Comparison of ENCODE assay signal across 18 cellular contexts in genomic region chr5:142275496-142275895, GRCh38. TPM values are rescaled to one million over a fixed set of nuclear protein-coding genes. Genes with fewer than 3 reads are reported as not detected.
A peak's percentile ranks its signal among the peaks of the same experiment; 100 is the strongest.
DNase-seq lines count a peak whose midpoint lies in the region; ATAC-seq and TF ChIP-seq lines count a peak whose summit lies in the region.
"Had no signal": no experiment of that assay in that cellular context is flagged by ENCODE, and none has a peak within 500 bp of the region (broad histone marks: within the 10 kb centered on the region; RNA-seq: fewer than 3 reads in every experiment).

No MANE protein-coding gene starts in this region.

- CTCF ChIA-PET in HCT116 (lab: Charles Lee) (no interaction called here), PC-3 (lab: Charles Lee) (no interaction called here)

- BruUV-seq in HCT116 (replicated peaks; lab: Mats Ljungman, UMichigan) (no TSS peak), PC-3 (replicated peaks; lab: Mats Ljungman, UMichigan) (no TSS peak)

- POLR2A ChIA-PET in HCT116 (lab: Charles Lee) (no interaction called here), PC-3 (lab: Charles Lee; ENCODE audit: unreplicated experiment) (no interaction called here)

- peak overlapping the region in 1 of 2 experiments; percentile 25; a peak in 1 of 4 replicates for H3K4me3 ChIP-seq in HCT116 (replicated peaks in 1 of 2; ENCODE audit: low read depth in 1 of 2, low read length in 2 of 2)
- H3K4me3 ChIP-seq in PC-3 (ENCODE audit: low read length) = no peak overlapping the region
- no peak overlapping the region for H3K4me3 ChIP-seq in right atrium auricular region

- H2AFZ ChIP-seq in HCT116 (ENCODE audit: low read depth, low read length, poor library complexity, severe bottlenecking) (peak overlapping the region; percentile 54), PC-3 (ENCODE audit: low read length) (no peak overlapping the region)

- no peaks in the 10 kb centered on the region for H3K27me3 ChIP-seq in HCT116 (ENCODE audit: insufficient read depth, low read length)
- no peaks in the 10 kb centered on the region for H3K27me3 ChIP-seq in PC-3 (ENCODE audit: low read length)
- no peaks in the 10 kb centered on the region for H3K27me3 ChIP-seq in foreskin keratinocyte
- H3K27me3 ChIP-seq in right atrium auricular region = no peaks in the 10 kb centered on the region

- H3K36me3 ChIP-seq in HCT116 (ENCODE audit: control insufficient read depth in 1 of 2, insufficient read depth in 2 of 2, low read length in 2 of 2) (no peaks in the 10 kb centered on the region), PC-3 (ENCODE audit: low read depth, low read length) (no peaks in the 10 kb centered on the region), right atrium auricular region (no peaks in the 10 kb centered on the region)

- H3K4me1 ChIP-seq in HCT116 (ENCODE audit: control insufficient read depth in 1 of 2, insufficient read depth in 2 of 2, low read length in 2 of 2) = peaks cover 13 to 25% of the 10 kb centered on the region in 2 experiments
- no peaks in the 10 kb centered on the region for H3K4me1 ChIP-seq in PC-3 (ENCODE audit: insufficient read depth, low read length)
- peaks cover 4% of the 10 kb centered on the region for H3K4me1 ChIP-seq in foreskin keratinocyte
- peaks cover 0 to 12% of the 10 kb centered on the region in 2 donors for H3K4me1 ChIP-seq in right atrium auricular region

- RAD21 ChIA-PET in HCT116 (lab: Charles Lee; ENCODE audit: low non-redundant PET in 1 of 2, low total read pairs in 2 of 2, uncharacterized antibody in 2 of 2, unreplicated experiment in 2 of 2) = interaction anchor here in 1 of 2 experiments (0.5 kb wide), 1 partner anchor 78 kb away, joined by 3 read pairs; no protein-coding TSS in a partner anchor

- H3K79me2 ChIP-seq in HCT116 (ENCODE audit: insufficient read depth, low read length) = no peaks in the 10 kb centered on the region
- no peaks in the 10 kb centered on the region for H3K79me2 ChIP-seq in PC-3 (ENCODE audit: low read length)

- DNase-seq in HCT116 (ENCODE audit: low read depth, low spot score) = peak; percentile 69
- peak; percentile 40 for DNase-seq in PC-3
- DNase-seq in foreskin keratinocyte = peak; percentile 75 to 88
- DNase-seq in myocyte (ENCODE audit: low read depth) = peak; percentile 65
- no peak for DNase-seq in NCI-H146 treated with DMSO at 0.1 percent for 48 hours (lab: John Stamatoyannopoulos, UW; ENCODE audit: unreplicated experiment)
- no peak for DNase-seq in D341Med (ENCODE audit: low spot score)
- DNase-seq in right atrium auricular region (ENCODE audit: low spot score) = no peak
- no peak for DNase-seq in NCI-H774 (lab: John Stamatoyannopoulos, UW)
- DNase-seq: EL, H7, Kasumi-1, NCI-H1417, NCI-H1930, NCI-H82, SHP77 had no signal

- no peak for TF ChIP-seq POLR2A in HCT116 (IDR thresholded peaks at IDR 0.05; ENCODE audit: borderline replicate concordance, extremely low read depth, insufficient read depth, insufficient read length)

- no peaks in the 10 kb centered on the region for H3F3A ChIP-seq in PC-3 (ENCODE audit: low read length, unreplicated experiment)

- H3K27ac ChIP-seq in HCT116 (ENCODE audit: low read depth, low read length) (peak overlapping the region; percentile 11; the same call in 1 of the 2 replicates), PC-3 (ENCODE audit: low read length) (no peak overlapping the region), foreskin keratinocyte (peak overlapping the region; percentile 66), right atrium auricular region (no peak overlapping the region)
- H3K27ac ChIP-seq: C4-2B had no signal

- ATAC-seq in HCT116 (peak; percentile 83), PC-3 (peak; percentile 74), foreskin keratinocyte (peak; percentile 98)
- ATAC-seq: Panc1, SK-N-SH treated with all-trans-retinoic acid at 6 μM for 48 hours had no signal

- H3K9ac ChIP-seq in HCT116 (ENCODE audit: low read length) (no peak overlapping the region), PC-3 (ENCODE audit: low read length) (no peak overlapping the region)

- no peaks in the 10 kb centered on the region for H3K9me3 ChIP-seq in HCT116 (ENCODE audit: control insufficient read depth in 1 of 2, insufficient read depth in 1 of 2, low read depth in 1 of 2, low read length in 2 of 2)
- no peaks in the 10 kb centered on the region for H3K9me3 ChIP-seq in PC-3 (ENCODE audit: low read length)
- no peaks in the 10 kb centered on the region for H3K9me3 ChIP-seq in right atrium auricular region

- TF ChIP-seq RAD21 in HCT116 (IDR thresholded peaks at IDR 0.05; ENCODE audit: low read depth) = no peak

- intact Hi-C loops in HCT116 (cut with micrococcal nuclease) = no loop called here
- intact Hi-C loops in PC-3 (cut with micrococcal nuclease) = no loop called here

- TF ChIP-seq CTCF in HCT116 (IDR thresholded peaks at IDR 0.05 in 2 of 3, conservative IDR thresholded peaks at IDR 0.05 in 1 of 3; ENCODE audit: borderline replicate concordance in 1 of 3, insufficient read depth in 1 of 3, low read depth in 2 of 3, low read length in 2 of 3) (no peak), PC-3 (conservative IDR thresholded peaks at IDR 0.05; ENCODE audit: low read depth, low read length) (no peak), foreskin keratinocyte (conservative IDR thresholded peaks at IDR 0.05) (peak; percentile 19), right atrium auricular region (IDR thresholded peaks at IDR 0.05) (no peak)

- H3K9me2 ChIP-seq in HCT116 (ENCODE audit: insufficient read depth) = no peaks in the 10 kb centered on the region
- no peaks in the 10 kb centered on the region for H3K9me2 ChIP-seq in PC-3 (replicated peaks; ENCODE audit: low read length)

- H3K4me2 ChIP-seq in HCT116 (ENCODE audit: low read length) (peak overlapping the region; percentile 74), PC-3 (ENCODE audit: low read length) (no peak overlapping the region)

- no peaks in the 10 kb centered on the region for H4K20me1 ChIP-seq in HCT116 (ENCODE audit: insufficient read depth)
- H4K20me1 ChIP-seq in PC-3 (ENCODE audit: low read length) = no peaks in the 10 kb centered on the region

TF ChIP-seq in HCT116, 20 proteins besides CTCF, POLR2A, EP300 and RAD21:
- TF ChIP-seq, protein P1, sequence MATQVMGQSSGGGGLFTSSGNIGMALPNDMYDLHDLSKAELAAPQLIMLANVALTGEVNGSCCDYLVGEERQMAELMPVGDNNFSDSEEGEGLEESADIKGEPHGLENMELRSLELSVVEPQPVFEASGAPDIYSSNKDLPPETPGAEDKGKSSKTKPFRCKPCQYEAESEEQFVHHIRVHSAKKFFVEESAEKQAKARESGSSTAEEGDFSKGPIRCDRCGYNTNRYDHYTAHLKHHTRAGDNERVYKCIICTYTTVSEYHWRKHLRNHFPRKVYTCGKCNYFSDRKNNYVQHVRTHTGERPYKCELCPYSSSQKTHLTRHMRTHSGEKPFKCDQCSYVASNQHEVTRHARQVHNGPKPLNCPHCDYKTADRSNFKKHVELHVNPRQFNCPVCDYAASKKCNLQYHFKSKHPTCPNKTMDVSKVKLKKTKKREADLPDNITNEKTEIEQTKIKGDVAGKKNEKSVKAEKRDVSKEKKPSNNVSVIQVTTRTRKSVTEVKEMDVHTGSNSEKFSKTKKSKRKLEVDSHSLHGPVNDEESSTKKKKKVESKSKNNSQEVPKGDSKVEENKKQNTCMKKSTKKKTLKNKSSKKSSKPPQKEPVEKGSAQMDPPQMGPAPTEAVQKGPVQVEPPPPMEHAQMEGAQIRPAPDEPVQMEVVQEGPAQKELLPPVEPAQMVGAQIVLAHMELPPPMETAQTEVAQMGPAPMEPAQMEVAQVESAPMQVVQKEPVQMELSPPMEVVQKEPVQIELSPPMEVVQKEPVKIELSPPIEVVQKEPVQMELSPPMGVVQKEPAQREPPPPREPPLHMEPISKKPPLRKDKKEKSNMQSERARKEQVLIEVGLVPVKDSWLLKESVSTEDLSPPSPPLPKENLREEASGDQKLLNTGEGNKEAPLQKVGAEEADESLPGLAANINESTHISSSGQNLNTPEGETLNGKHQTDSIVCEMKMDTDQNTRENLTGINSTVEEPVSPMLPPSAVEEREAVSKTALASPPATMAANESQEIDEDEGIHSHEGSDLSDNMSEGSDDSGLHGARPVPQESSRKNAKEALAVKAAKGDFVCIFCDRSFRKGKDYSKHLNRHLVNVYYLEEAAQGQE (IDR thresholded peaks at IDR 0.05; ENCODE audit: low read depth) = no peak
- TF ChIP-seq FOSL1 (IDR thresholded peaks at IDR 0.05; ENCODE audit: low read depth) (peak; percentile 57; the same call in 1 of the 2 replicates), CEBPB (IDR thresholded peaks at IDR 0.05; ENCODE audit: low read depth) (no peak), JUND (IDR thresholded peaks at IDR 0.05) (peak; percentile 72), EZH2phosphoT487 (IDR thresholded peaks at IDR 0.05; ENCODE audit: borderline replicate concordance) (no peak), EZH2 (IDR thresholded peaks at IDR 0.05) (no peak), CBX3 (IDR thresholded peaks at IDR 0.05; ENCODE audit: low read depth) (peak; percentile 68; the same call in 1 of the 2 replicates), SP1 (IDR thresholded peaks at IDR 0.05; ENCODE audit: low read depth) (peak; percentile 45; the same call in 1 of the 2 replicates)

RNA-seq across cellular contexts. Expression of gene SPRY4, which starts 49.3 kb away (rescaled TPM):
- total RNA-seq in HCT116 (2021; ENCODE audit: unreplicated experiment) (112 TPM), PC-3 (2014; rRNA removed) (32.1 and 38.4 TPM in 2 replicates), foreskin keratinocyte (25.6 and 31.6 TPM in 2 replicates), myocyte (11.6 and 13.1 TPM in 2 replicates), right atrium auricular region (10 to 100 TPM; 19.9 to 33.7 TPM)
- 67.3 and 75.5 TPM in 2 replicates for polyA plus RNA-seq in HCT116 (2012)
- polyA plus RNA-seq in foreskin keratinocyte = 8.3 and 8.9 TPM in 2 replicates
- 5.3 TPM for polyA plus RNA-seq in myocyte (2012)

Comparison
In these comparisons a context has a peak if more than half of its experiments do, and no peak if none do; other contexts are left out.
1. DNase-seq: peak in HCT116 (single experiment), PC-3 (single experiment), foreskin keratinocyte (2 of 2) and myocyte (single experiment); none in NCI-H146 treated with DMSO at 0.1 percent for 48 hours (single experiment), D341Med (single experiment), right atrium auricular region (single experiment) and NCI-H774 (single experiment).
2. H3K27ac ChIP-seq: peak in HCT116 (single experiment) and foreskin keratinocyte (single experiment); none in PC-3 (single experiment) and right atrium auricular region (0 of 2).
3. Peak in every context shown above with its lines, with median percentiles within 50 percentile points of each other: ATAC-seq.